ENCODE assay signal across 28 cellular contexts in genomic region chr2:75334076-75334475, GRCh38.
DNase-seq lines count a peak whose midpoint lies in the region; ATAC-seq, FAIRE-seq and TF ChIP-seq lines count a peak whose summit lies in the region.
"Had no signal": no experiment of that assay in that cellular context is flagged by ENCODE, and none has a peak within 500 bp of the region (broad histone marks: within the 10 kb centered on the region; RNA-seq: fewer than 3 reads in every experiment).

No MANE protein-coding gene starts in this region.

- dilution Hi-C loops in mammary epithelial cell (cut with HindIII; ENCODE audit: low sequenced_read_pairs) = no loop called here

- H3K4me2 ChIP-seq in GM12878 (ENCODE audit: control insufficient read depth, insufficient read depth) (no peak overlapping the region), mammary epithelial cell (ENCODE audit: insufficient read depth, low read depth, low read length) (no peak overlapping the region)
- H3K4me2 ChIP-seq: BLaER1 had no signal

- intact Hi-C loops in GM12878 (cut with micrococcal nuclease; ENCODE audit: unreplicated experiment) = no loop called here
- intact Hi-C loops in aorta (cut with DNase I) = no loop called here
- intact Hi-C loops in mammary epithelial cell (cut with micrococcal nuclease) = no loop called here

- H3K4me1 Mint-ChIP-seq in glutamatergic neuron (ENCODE audit: low read depth, unreplicated experiment) = peaks cover 20% of the 10 kb centered on the region
- H3K4me1 Mint-ChIP-seq in stimulated activated effector memory CD8-positive, alpha-beta T cell treated with anti-CD3 and anti-CD28 coated beads, Interleukin-12 subunit alpha, Interleukin-12 subunit beta, amount 100 ng/mL, for 72 hours = no peaks in the 10 kb centered on the region
- H3K4me1 Mint-ChIP-seq: CD14-positive monocyte; CD4-positive, alpha-beta memory T cell; CD4-positive, CD25-positive, alpha-beta regulatory T cell; CD8-positive, alpha-beta memory T cell had no signal

- CTCF ChIA-PET in GM12878 (lab: Yijun Ruan, JAX) = interaction anchor here (0.9 to 2.3 kb wide), 4 partner anchors 9 to 80 kb away, joined by 3 to 6 read pairs (median 4); no protein-coding TSS in a partner anchor
- CTCF ChIA-PET in mammary epithelial cell (lab: Charles Lee; ENCODE audit: low non-redundant PET) = interaction anchor here (0.6 kb wide), 1 partner anchor 104 kb away, joined by 19 read pairs; no protein-coding TSS in a partner anchor

- ATAC-seq in GM12878 (peak; percentile 20; the same call in 1 of the 3 replicates), aorta (ENCODE audit: low FRiP score) (peak; percentile 36)
- peak; percentile 13 for ATAC-seq in stimulated activated effector memory CD8-positive, alpha-beta T cell treated with anti-CD3 and anti-CD28 coated beads, Interleukin-12 subunit alpha, Interleukin-12 subunit beta, amount 100 ng/mL, for 72 hours

- RAD21 ChIA-PET in GM12878 (lab: Charles Lee; ENCODE audit: unreplicated experiment) = interaction anchor here (1.4 kb wide), 1 partner anchor 10 kb away, joined by 3 read pairs; no protein-coding TSS in a partner anchor

- SMC1A ChIA-PET in GM12878 (lab: Charles Lee; ENCODE audit: uncharacterized antibody, unreplicated experiment) = interaction anchor here (0.6 to 1.9 kb wide), 5 partner anchors 9 to 71 kb away, joined by 3 to 7 read pairs (median 3); no protein-coding TSS in a partner anchor

- no peaks in the 10 kb centered on the region for H4K20me1 ChIP-seq in GM12878 (ENCODE audit: control insufficient read depth, insufficient read depth)
- no peaks in the 10 kb centered on the region for H4K20me1 ChIP-seq in mammary epithelial cell (ENCODE audit: insufficient read depth, low read length)
- H4K20me1 ChIP-seq: BLaER1 had no signal

- TF ChIP-seq EP300 in GM12878 (IDR thresholded peaks at IDR 0.05; ENCODE audit: borderline replicate concordance in 1 of 2, control insufficient read depth in 1 of 2, low read depth in 2 of 2, low read length in 2 of 2) = no peak

- FAIRE-seq in GM12878 (lab: Jason Lieb, UNC) = no peak
- FAIRE-seq: A204.1, G401.6, GM12892, GM18507 had no signal

- no peaks in the 10 kb centered on the region for H3K36me3 Mint-ChIP-seq in glutamatergic neuron (ENCODE audit: unreplicated experiment)
- H3K36me3 Mint-ChIP-seq in stimulated activated effector memory CD8-positive, alpha-beta T cell treated with anti-CD3 and anti-CD28 coated beads, Interleukin-12 subunit alpha, Interleukin-12 subunit beta, amount 100 ng/mL, for 72 hours = no peaks in the 10 kb centered on the region
- H3K36me3 Mint-ChIP-seq: CD14-positive monocyte; CD4-positive, alpha-beta memory T cell; CD4-positive, CD25-positive, alpha-beta regulatory T cell; CD8-positive, alpha-beta memory T cell had no signal

- TF ChIP-seq RAD21 in GM12878 (IDR thresholded peaks at IDR 0.05; ENCODE audit: insufficient read depth, low read depth, low read length) = no peak

- H3K9me3 ChIP-seq in GM12878 (replicated peaks; ENCODE audit: control insufficient read depth, insufficient read depth, low read length) = no peaks in the 10 kb centered on the region
- no peaks in the 10 kb centered on the region for H3K9me3 ChIP-seq in aorta (ENCODE audit: control insufficient read depth, low read length)
- no peaks in the 10 kb centered on the region for H3K9me3 ChIP-seq in mammary epithelial cell (replicated peaks; ENCODE audit: insufficient read depth, low read length)
- H3K9me3 ChIP-seq: BE2C, BLaER1 had no signal

- 42% methylated on average over 6 of the region's 6 CpGs for WGBS in GM12878 (ENCODE audit: insufficient coverage, insufficient replicate concordance, low lambda C conversion rate, missing lambda C conversion rate)
- WGBS in aorta, 2 donors = 77 to 78% methylated on average over 6 of the region's 6 CpGs
- WGBS in mammary epithelial cell (ENCODE audit: low coverage, missing lambda C conversion rate) = 68% methylated on average over 5 of the region's 6 CpGs

- H2AFZ ChIP-seq in GM12878 (ENCODE audit: control insufficient read depth, low read depth, low read length) (no peak overlapping the region), mammary epithelial cell (ENCODE audit: low read depth, low read length) (no peak overlapping the region)

- DNase-seq in GM12878 (ENCODE audit: low read depth, low spot score) (no peak), glutamatergic neuron (no peak), aorta (no peak), mammary epithelial cell (no peak)
- DNase-seq in stimulated activated effector memory CD8-positive, alpha-beta T cell treated with anti-CD3 and anti-CD28 coated beads, Interleukin-12 subunit alpha, Interleukin-12 subunit beta, amount 100 ng/mL, for 72 hours (ENCODE audit: low spot score in 2 of 2) = no peak
- no peak for DNase-seq in NK-92 treated with Interleukin-12 subunit alpha and Interleukin-12 subunit beta, amount 100 ng/mL, for 24 hours (lab: John Stamatoyannopoulos, UW)
- no peak for DNase-seq in effector CD8-positive, alpha-beta T cell (lab: John Stamatoyannopoulos, UW)
- no peak for DNase-seq in activated CD4-positive, alpha-beta T cell treated with anti-CD3 and anti-CD28 coated beads for 1 hour
- DNase-seq: 8988T; ACHN; BE2C; C1 segment of cervical spinal cord; CD4-positive, alpha-beta memory T cell; CD4-positive, CD25-positive, alpha-beta regulatory T cell; CD8-positive, alpha-beta memory T cell; COR-L47; DMS 273 treated with DMSO at 0.1 percent for 48 hours; DMS153; DMS53; DMS79; DND-41; GF-D8 had no signal

- H3K27me3 Mint-ChIP-seq in glutamatergic neuron (ENCODE audit: unreplicated experiment) = no peaks in the 10 kb centered on the region
- H3K27me3 Mint-ChIP-seq: CD4-positive, alpha-beta memory T cell; CD4-positive, CD25-positive, alpha-beta regulatory T cell; CD8-positive, alpha-beta memory T cell had no signal

- no peaks in the 10 kb centered on the region for H3K27me3 ChIP-seq in GM12878 (replicated peaks in 1 of 2; ENCODE audit: control insufficient read depth in 2 of 2, insufficient read depth in 2 of 2, low read length in 1 of 2)
- H3K27me3 ChIP-seq in aorta (ENCODE audit: control insufficient read depth in 1 of 2, insufficient read depth in 2 of 2, low read length in 1 of 2) = no peaks in the 10 kb centered on the region
- peaks cover 2% of the 10 kb centered on the region for H3K27me3 ChIP-seq in mammary epithelial cell (ENCODE audit: insufficient read depth, low read length)
- H3K27me3 ChIP-seq: BE2C, BLaER1 had no signal

- no peaks in the 10 kb centered on the region for H3K9me3 Mint-ChIP-seq in glutamatergic neuron (ENCODE audit: unreplicated experiment)
- H3K9me3 Mint-ChIP-seq in stimulated activated effector memory CD8-positive, alpha-beta T cell treated with anti-CD3 and anti-CD28 coated beads, Interleukin-12 subunit alpha, Interleukin-12 subunit beta, amount 100 ng/mL, for 72 hours = no peaks in the 10 kb centered on the region

- H3K36me3 ChIP-seq in GM12878 (ENCODE audit: control insufficient read depth in 2 of 2, insufficient read depth in 2 of 2, low read length in 1 of 2) (no peaks in the 10 kb centered on the region), aorta (ENCODE audit: control insufficient read depth in 1 of 2, insufficient read depth in 2 of 2, low read length in 1 of 2) (no peaks in the 10 kb centered on the region), mammary epithelial cell (ENCODE audit: insufficient read depth, low read length) (no peaks in the 10 kb centered on the region)
- H3K36me3 ChIP-seq: BE2C, BLaER1 had no signal

- H3K4me1 ChIP-seq in GM12878 (ENCODE audit: control insufficient read depth, insufficient read depth, low read length) = no peaks in the 10 kb centered on the region
- no peaks in the 10 kb centered on the region for H3K4me1 ChIP-seq in aorta (ENCODE audit: control insufficient read depth in 1 of 2, insufficient read depth in 2 of 2, low read length in 2 of 2)
- H3K4me1 ChIP-seq in mammary epithelial cell (ENCODE audit: insufficient read depth, low read length) = no peaks in the 10 kb centered on the region
- H3K4me1 ChIP-seq: BE2C, BLaER1 had no signal

- no peak overlapping the region for H3K9ac ChIP-seq in GM12878 (ENCODE audit: control insufficient read depth, insufficient read depth, low read length)
- no peak overlapping the region for H3K9ac ChIP-seq in mammary epithelial cell (ENCODE audit: insufficient read depth, low read length)
- H3K9ac ChIP-seq: BLaER1 had no signal

- H3K4me3 Mint-ChIP-seq in glutamatergic neuron (ENCODE audit: unreplicated experiment) = no peak overlapping the region
- no peak overlapping the region for H3K4me3 Mint-ChIP-seq in stimulated activated effector memory CD8-positive, alpha-beta T cell treated with anti-CD3 and anti-CD28 coated beads, Interleukin-12 subunit alpha, Interleukin-12 subunit beta, amount 100 ng/mL, for 72 hours
- H3K4me3 Mint-ChIP-seq: CD14-positive monocyte; CD4-positive, alpha-beta memory T cell; CD4-positive, CD25-positive, alpha-beta regulatory T cell; CD8-positive, alpha-beta memory T cell had no signal

- POLR2A ChIA-PET in GM12878 (lab: Charles Lee) = interaction anchor here (0.7 to 1.5 kb wide), 3 partner anchors 9 to 134 kb away, joined by 3 read pairs; no protein-coding TSS in a partner anchor

- H3K4me3 ChIP-seq in GM12878 (no peak overlapping the region), aorta (ENCODE audit: low read length in 2 of 2) (no peak overlapping the region), mammary epithelial cell (replicated peaks in 1 of 3; ENCODE audit: insufficient read depth in 1 of 3, low read depth in 2 of 3, low read length in 3 of 3) (no peak overlapping the region)
- H3K4me3 ChIP-seq: BLaER1 had no signal

- H3K79me2 ChIP-seq in GM12878 (ENCODE audit: control insufficient read depth, insufficient read depth, low read length) = no peaks in the 10 kb centered on the region
- no peaks in the 10 kb centered on the region for H3K79me2 ChIP-seq in mammary epithelial cell (ENCODE audit: insufficient read depth, low read length)

- TF ChIP-seq POLR2A in GM12878 (IDR thresholded peaks at IDR 0.05; ENCODE audit: low read depth, low read length) = no peak

- in situ Hi-C loops in GM12878 (cut with MboI) (no loop called here), mammary epithelial cell (cut with MboI; ENCODE audit: low sequenced_read_pairs in 2 of 2) (no loop called here)

- TF ChIP-seq CTCF in GM12878 (IDR thresholded peaks at IDR 0.05 in 2 of 3, conservative IDR thresholded peaks at IDR 0.05 in 1 of 3; ENCODE audit: control insufficient read depth in 2 of 3, extremely low read depth in 1 of 3, insufficient read depth in 1 of 3, low read depth in 3 of 3, low read length in 3 of 3) (no peak), glutamatergic neuron (IDR thresholded peaks at IDR 0.05; ENCODE audit: partially characterized antibody, unreplicated experiment) (no peak), mammary epithelial cell (conservative IDR thresholded peaks at IDR 0.05 in 1 of 2, IDR thresholded peaks at IDR 0.05 in 1 of 2; ENCODE audit: extremely low read depth in 1 of 2, insufficient read depth in 1 of 2, low read depth in 1 of 2, low read length in 2 of 2) (no peak)

- H3K27ac ChIP-seq in GM12878 (ENCODE audit: control insufficient read depth, insufficient read depth) (no peak overlapping the region), aorta (ENCODE audit: low read depth in 1 of 2, low read length in 2 of 2) (no peak overlapping the region), mammary epithelial cell (ENCODE audit: insufficient read depth, low read depth, low read length) (no peak overlapping the region)
- H3K27ac ChIP-seq: BLaER1 had no signal

- peak overlapping the region; percentile 22 for H3K27ac Mint-ChIP-seq in glutamatergic neuron (ENCODE audit: unreplicated experiment)
- no peak overlapping the region for H3K27ac Mint-ChIP-seq in stimulated activated effector memory CD8-positive, alpha-beta T cell treated with anti-CD3 and anti-CD28 coated beads, Interleukin-12 subunit alpha, Interleukin-12 subunit beta, amount 100 ng/mL, for 72 hours
- H3K27ac Mint-ChIP-seq: CD14-positive monocyte; CD4-positive, alpha-beta memory T cell; CD4-positive, CD25-positive, alpha-beta regulatory T cell; CD8-positive, alpha-beta memory T cell had no signal

- BruUV-seq in GM12878 (replicated peaks; lab: Mats Ljungman, UMichigan) (no TSS peak), mammary epithelial cell (replicated peaks; lab: Mats Ljungman, UMichigan) (no TSS peak)
